In genomic region chr19:3039125-3039524, GRCh38 we compare ENCODE assay signal across 2 cellular contexts.
TF ChIP-seq lines count a peak whose summit lies in the region.

No MANE protein-coding gene starts in this region.

TF ChIP-seq in IMR-90, 13 proteins besides CTCF, POLR2A, EP300 and RAD21:
- TF ChIP-seq RCOR1 (IDR thresholded peaks at IDR 0.05; ENCODE audit: insufficient replicate concordance, low read length) = peak; percentile 47
- TF ChIP-seq MXI1 (IDR thresholded peaks at IDR 0.05; ENCODE audit: borderline replicate concordance, low read depth, low read length) = no peak
TF ChIP-seq in IMR-90: peak in this region for 1.

TF ChIP-seq in H1, 55 proteins besides CTCF, POLR2A, EP300 and RAD21:
- TF ChIP-seq SIRT6 (IDR thresholded peaks at IDR 0.05; ENCODE audit: low read length) (no peak), KDM1A (IDR thresholded peaks at IDR 0.05; ENCODE audit: borderline replicate concordance, low read length) (peak; percentile 97), TBP (IDR thresholded peaks at IDR 0.05; ENCODE audit: low read depth, low read length) (no peak), HDAC2 (IDR thresholded peaks at IDR 0.05; ENCODE audit: borderline replicate concordance in 1 of 2, low read depth in 2 of 2, low read length in 2 of 2) (peak in 1 of 2 experiments; percentile 48; a peak in 1 of 4 replicates)
